In the genomic region with DNA sequence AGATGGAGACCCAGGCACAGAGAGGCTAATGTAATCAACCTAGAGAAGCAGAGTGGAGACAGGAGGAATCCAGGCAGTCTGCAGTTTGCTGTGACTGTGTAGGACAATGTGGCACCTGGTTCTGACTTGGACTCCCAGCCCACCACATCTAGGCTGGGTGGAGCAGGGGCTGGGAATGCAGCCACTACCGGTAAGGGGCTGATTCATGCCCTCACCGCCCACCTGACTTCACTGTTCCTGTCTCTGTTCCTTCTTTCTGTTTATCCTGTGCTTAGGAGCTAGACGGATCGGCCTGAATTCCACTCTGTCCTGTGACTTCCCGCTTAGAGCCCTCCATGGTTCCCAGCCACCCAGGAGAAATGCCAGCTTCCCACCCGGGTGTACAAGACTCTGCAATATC, we compare ENCODE assay signal across 10 cellular contexts. TPM values are rescaled to one million over a fixed set of nuclear protein-coding genes. Genes with fewer than 3 reads are reported as not detected.
DNase-seq lines count a peak whose midpoint lies in the region; ATAC-seq and TF ChIP-seq lines count a peak whose summit lies in the region.
"Had no signal": no experiment of that assay in that cellular context is flagged by ENCODE, and none has a peak within 500 bp of the region (broad histone marks: within the 10 kb centered on the region; RNA-seq: fewer than 3 reads in every experiment).

No MANE protein-coding gene starts in this region.

- H3F3A ChIP-seq in smooth muscle cell (ENCODE audit: low read depth): peaks cover 11% of the 10 kb centered on the region

- peaks cover 38% of the 10 kb centered on the region for H4K20me1 ChIP-seq in smooth muscle cell (ENCODE audit: low read depth)

- intact Hi-C loops in activated T-helper 2 cell treated with anti-CD3 and anti-CD28 coated beads, Interferon-gamma antibody, Interleukin-2, Interleukin-4, amounts not matched to agents 10 μg/mL and 5 μg/mL and 100 μg/mL, durations not matched to agents 14 hours and 24 hours and 36 hours (cut with micrococcal nuclease): loop anchor here (2.0 to 5.0 kb wide), 3 partner anchors 17 to 33 kb away; a partner anchor contains a TSS

- H3K4me3 ChIP-seq in HFF-Myc (replicated peaks; ENCODE audit: low read depth, low read length): peak overlapping the region; percentile 67
- peak overlapping the region; percentile 75 for H3K4me3 ChIP-seq in smooth muscle cell

- H3K4me1 Mint-ChIP-seq in activated T-helper 2 cell treated with anti-CD3 and anti-CD28 coated beads, Interferon-gamma antibody, Interleukin-2, Interleukin-4, amounts not matched to agents 10 μg/mL and 5 μg/mL and 100 μg/mL, durations not matched to agents 14 hours and 24 hours and 36 hours (ENCODE audit: low read depth): peaks cover 47% of the 10 kb centered on the region
- H3K4me1 Mint-ChIP-seq: memory B cell had no signal

- 29% methylated on average over 6 of the region's 6 CpGs for WGBS in smooth muscle cell (ENCODE audit: low lambda C conversion rate)

- TF ChIP-seq CTCF in HFF-Myc (IDR thresholded peaks at IDR 0.05; ENCODE audit: low read depth, low read length, missing control alignments) (no peak), smooth muscle cell (IDR thresholded peaks at IDR 0.05; ENCODE audit: borderline replicate concordance, insufficient read depth, poor library complexity, severe bottlenecking) (no peak)

- ATAC-seq in HG03460 (IDR thresholded peaks at IDR 0.05; ENCODE audit: unreplicated experiment) (no peak), GM18520 (IDR thresholded peaks at IDR 0.05; ENCODE audit: unreplicated experiment) (no peak)

- no peaks in the 10 kb centered on the region for H3K9me3 ChIP-seq in smooth muscle cell (replicated peaks; ENCODE audit: low read depth)

- peak overlapping the region; percentile 92 for H3K4me2 ChIP-seq in smooth muscle cell

- DNase-seq in HFF-Myc (ENCODE audit: extremely low read depth, low read depth) (no peak), glomerular visceral epithelial cell (ENCODE audit: extremely low spot score) (peak; percentile 74), smooth muscle cell (lab: John Stamatoyannopoulos, UW; ENCODE audit: unreplicated experiment) (no peak), NCI-H748 (lab: John Stamatoyannopoulos, UW; ENCODE audit: unreplicated experiment) (no peak)
- no peak for DNase-seq in activated T-helper 2 cell treated with anti-CD3 and anti-CD28 coated beads, Interferon-gamma antibody, Interleukin-2, Interleukin-4, amounts not matched to agents 10 μg/mL and 5 μg/mL and 100 μg/mL, durations not matched to agents 14 hours and 24 hours and 36 hours (ENCODE audit: low spot score)
- no peak for DNase-seq in activated effector memory CD4-positive, alpha-beta T cell treated with Interleukin-2 at 50 U/mL for 16 hours

- peaks cover 19% of the 10 kb centered on the region for H3K79me2 ChIP-seq in smooth muscle cell (ENCODE audit: low read depth)

- no peaks in the 10 kb centered on the region for H3K36me3 Mint-ChIP-seq in activated T-helper 2 cell treated with anti-CD3 and anti-CD28 coated beads, Interferon-gamma antibody, Interleukin-2, Interleukin-4, amounts not matched to agents 10 μg/mL and 5 μg/mL and 100 μg/mL, durations not matched to agents 14 hours and 24 hours and 36 hours (ENCODE audit: low read depth)
- H3K36me3 Mint-ChIP-seq: memory B cell had no signal

- no peaks in the 10 kb centered on the region for H3K9me3 Mint-ChIP-seq in activated T-helper 2 cell treated with anti-CD3 and anti-CD28 coated beads, Interferon-gamma antibody, Interleukin-2, Interleukin-4, amounts not matched to agents 10 μg/mL and 5 μg/mL and 100 μg/mL, durations not matched to agents 14 hours and 24 hours and 36 hours
- H3K9me3 Mint-ChIP-seq: memory B cell had no signal

- peak overlapping the region; percentile 64 for H3K27ac Mint-ChIP-seq in activated T-helper 2 cell treated with anti-CD3 and anti-CD28 coated beads, Interferon-gamma antibody, Interleukin-2, Interleukin-4, amounts not matched to agents 10 μg/mL and 5 μg/mL and 100 μg/mL, durations not matched to agents 14 hours and 24 hours and 36 hours
- H3K27ac Mint-ChIP-seq: memory B cell had no signal

- no peak overlapping the region for H2AFZ ChIP-seq in smooth muscle cell (ENCODE audit: low read depth)

- no peaks in the 10 kb centered on the region for H3K36me3 ChIP-seq in smooth muscle cell (ENCODE audit: low read depth)

- no peaks in the 10 kb centered on the region for H3K27me3 ChIP-seq in smooth muscle cell (ENCODE audit: low read depth)

- H3K27me3 Mint-ChIP-seq in activated T-helper 2 cell treated with anti-CD3 and anti-CD28 coated beads, Interferon-gamma antibody, Interleukin-2, Interleukin-4, amounts not matched to agents 10 μg/mL and 5 μg/mL and 100 μg/mL, durations not matched to agents 14 hours and 24 hours and 36 hours (ENCODE audit: low read depth): peaks cover 13% of the 10 kb centered on the region

- H3K27ac ChIP-seq in smooth muscle cell (ENCODE audit: low read depth): peak overlapping the region; percentile 98

- H3K4me1 ChIP-seq in smooth muscle cell (ENCODE audit: low read depth): peaks cover 35% of the 10 kb centered on the region

- peak overlapping the region; percentile 31 for H3K4me3 Mint-ChIP-seq in activated T-helper 2 cell treated with anti-CD3 and anti-CD28 coated beads, Interferon-gamma antibody, Interleukin-2, Interleukin-4, amounts not matched to agents 10 μg/mL and 5 μg/mL and 100 μg/mL, durations not matched to agents 14 hours and 24 hours and 36 hours (ENCODE audit: low read depth)
- H3K4me3 Mint-ChIP-seq: memory B cell had no signal

- peak overlapping the region; percentile 96 for H3K9ac ChIP-seq in smooth muscle cell (ENCODE audit: low read depth)

RNA-seq across cellular contexts. Expression of a gene that starts 2.6 kb away (rescaled TPM):
- 1.2 and 2.0 TPM in 2 replicates for total RNA-seq in activated T-helper 2 cell treated with anti-CD3 and anti-CD28 coated beads, Interferon-gamma antibody, Interleukin-2, Interleukin-4, amounts not matched to agents 10 μg/mL and 5 μg/mL and 100 μg/mL, durations not matched to agents 14 hours and 24 hours and 36 hours
- total RNA-seq in smooth muscle cell: 77.4 and 93.8 TPM in 2 replicates
- 275 and 338 TPM in 2 replicates for polyA plus RNA-seq in smooth muscle cell
- total RNA-seq: NCI-H460 had no signal

RNA-seq across cellular contexts. Expression of a gene that starts 32.4 kb away (rescaled TPM):
- total RNA-seq in activated T-helper 2 cell treated with anti-CD3 and anti-CD28 coated beads, Interferon-gamma antibody, Interleukin-2, Interleukin-4, amounts not matched to agents 10 μg/mL and 5 μg/mL and 100 μg/mL, durations not matched to agents 14 hours and 24 hours and 36 hours: 44.9 and 47.0 TPM in 2 replicates
- total RNA-seq in smooth muscle cell: 352 and 482 TPM in 2 replicates
- polyA plus RNA-seq in smooth muscle cell: 500 and 707 TPM in 2 replicates

RNA-seq across cellular contexts. Expression of a gene that starts 34.1 kb away (rescaled TPM):
- 1.7 and 2.3 TPM in 2 replicates for total RNA-seq in activated T-helper 2 cell treated with anti-CD3 and anti-CD28 coated beads, Interferon-gamma antibody, Interleukin-2, Interleukin-4, amounts not matched to agents 10 μg/mL and 5 μg/mL and 100 μg/mL, durations not matched to agents 14 hours and 24 hours and 36 hours
- 0.45 and 3.8 TPM in 2 replicates for total RNA-seq in smooth muscle cell
- 1.3 and 3.1 TPM in 2 replicates for polyA plus RNA-seq in smooth muscle cell

Comparison
In these comparisons a context has a peak if more than half of its experiments do, and no peak if none do; other contexts are left out.
1. RNA of a gene that starts 2.6 kb away (total RNA-seq): 77.4 to 93.8 TPM in smooth muscle cell; 1.2 to 2.0 TPM in activated T-helper 2 cell treated with anti-CD3 and anti-CD28 coated beads, Interferon-gamma antibody, Interleukin-2, Interleukin-4, amounts not matched to agents 10 μg/mL and 5 μg/mL and 100 μg/mL, durations not matched to agents 14 hours and 24 hours and 36 hours; every median in the first group is over 10 times any median in the second.